ENCODE assay signal across 9 cellular contexts in the genomic region with DNA sequence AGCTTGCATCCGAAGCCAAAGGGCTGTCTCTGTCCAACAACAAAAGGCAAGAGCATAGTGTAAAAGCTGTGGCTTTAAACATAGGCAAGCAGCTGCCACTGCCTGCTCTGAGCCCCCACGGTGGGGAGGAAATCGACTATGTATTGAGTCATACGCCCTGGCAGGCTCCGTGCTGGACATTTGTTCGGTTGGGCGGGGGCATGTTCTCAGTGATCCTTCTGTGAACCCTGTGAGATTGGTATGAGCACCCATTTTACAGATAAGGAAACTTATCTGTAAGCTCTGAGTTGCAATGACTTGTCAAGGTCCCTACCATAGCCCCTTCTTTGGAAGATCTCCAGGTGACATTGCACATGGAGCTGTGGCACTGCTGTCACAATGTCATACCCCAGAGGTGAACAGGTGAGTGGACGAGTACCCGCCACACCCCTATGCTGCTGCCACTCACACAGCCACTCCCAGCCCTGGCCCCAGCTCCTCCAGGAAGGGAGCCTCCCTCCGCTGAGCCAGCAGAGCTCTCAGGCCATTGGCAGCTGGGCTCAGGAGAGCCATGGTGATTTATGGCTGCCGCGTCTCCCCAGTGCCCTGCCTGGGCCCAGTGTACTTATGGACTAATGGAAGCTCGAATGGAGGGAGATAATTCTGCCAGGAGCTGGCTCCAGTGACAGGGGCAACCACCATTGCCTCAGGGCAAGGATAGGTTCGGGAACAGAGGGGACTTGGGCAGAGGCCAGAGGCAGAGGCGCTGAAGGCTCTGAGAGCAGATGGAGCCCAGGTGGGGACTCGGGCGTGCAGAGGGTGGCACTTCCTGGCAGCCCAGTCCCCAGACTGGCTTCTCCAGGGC. TPM values are rescaled to one million over a fixed set of nuclear protein-coding genes. Genes with fewer than 3 reads are reported as not detected.
DNase-seq lines count a peak whose midpoint lies in the region; ATAC-seq, FAIRE-seq and TF ChIP-seq lines count a peak whose summit lies in the region.
"Had no signal": no experiment of that assay in that cellular context is flagged by ENCODE, and none has a peak within 500 bp of the region (broad histone marks: within the 10 kb centered on the region; RNA-seq: fewer than 3 reads in every experiment).

No MANE protein-coding gene starts in this region.

- DNase-seq in EL, result peak; percentile 81
- DNase-seq in NCI-H2227 treated with DMSO at 0.1 percent for 48 hours (lab: John Stamatoyannopoulos, UW), result peak; percentile 19
- peak; percentile 51 for DNase-seq in epithelial cell of esophagus (ENCODE audit: low read depth)
- peak in 1 of 6 donors; percentile 46 for DNase-seq in pancreas
- DNase-seq in cerebellum (ENCODE audit: low spot score), result no peak
- DNase-seq in NK-92 treated with Interleukin-12 subunit alpha and Interleukin-12 subunit beta, amount 100 ng/mL, for 24 hours (lab: John Stamatoyannopoulos, UW), result no peak
- no peak for DNase-seq in activated T-helper 2 cell treated with anti-CD3 and anti-CD28 coated beads, Interferon-gamma antibody, Interleukin-2, Interleukin-4, amounts not matched to agents 10 μg/mL and 5 μg/mL and 100 μg/mL, durations not matched to agents 14 hours and 24 hours and 36 hours (ENCODE audit: low spot score)

- no peaks in the 10 kb centered on the region for H3K4me1 ChIP-seq in pancreas

- ATAC-seq in pancreas (peak in 3 of 4 donors; percentile 26 to 65 (median 45)), HG02973 (IDR thresholded peaks at IDR 0.05; ENCODE audit: unreplicated experiment) (no peak)
- ATAC-seq: GM12878 had no signal

- no peaks in the 10 kb centered on the region for H3K36me3 Mint-ChIP-seq in activated T-helper 2 cell treated with anti-CD3 and anti-CD28 coated beads, Interferon-gamma antibody, Interleukin-2, Interleukin-4, amounts not matched to agents 10 μg/mL and 5 μg/mL and 100 μg/mL, durations not matched to agents 14 hours and 24 hours and 36 hours (ENCODE audit: low read depth)

- H3K27me3 ChIP-seq in pancreas, result no peaks in the 10 kb centered on the region

- FAIRE-seq in pancreas (lab: Jason Lieb, UNC), result no peak
- FAIRE-seq: GM12878 had no signal

- intact Hi-C loops in pancreas (cut with DNase I), result no loop called here
- intact Hi-C loops in activated T-helper 2 cell treated with anti-CD3 and anti-CD28 coated beads, Interferon-gamma antibody, Interleukin-2, Interleukin-4, amounts not matched to agents 10 μg/mL and 5 μg/mL and 100 μg/mL, durations not matched to agents 14 hours and 24 hours and 36 hours (cut with micrococcal nuclease), result no loop called here

- no peak overlapping the region for H3K27ac ChIP-seq in pancreas

- H3K27ac Mint-ChIP-seq in activated T-helper 2 cell treated with anti-CD3 and anti-CD28 coated beads, Interferon-gamma antibody, Interleukin-2, Interleukin-4, amounts not matched to agents 10 μg/mL and 5 μg/mL and 100 μg/mL, durations not matched to agents 14 hours and 24 hours and 36 hours, result no peak overlapping the region

- H3K4me3 Mint-ChIP-seq in activated T-helper 2 cell treated with anti-CD3 and anti-CD28 coated beads, Interferon-gamma antibody, Interleukin-2, Interleukin-4, amounts not matched to agents 10 μg/mL and 5 μg/mL and 100 μg/mL, durations not matched to agents 14 hours and 24 hours and 36 hours (ENCODE audit: low read depth), result no peak overlapping the region

- no peaks in the 10 kb centered on the region for H3K9me3 ChIP-seq in pancreas

- 76 to 77% methylated on average over 17 of the region's 17 CpGs for WGBS in pancreas, 2 donors

- TF ChIP-seq CTCF in epithelial cell of esophagus (IDR thresholded peaks at IDR 0.05; ENCODE audit: insufficient read depth, low read depth, low read length, missing control alignments) (no peak), pancreas (IDR thresholded peaks at IDR 0.05) (no peak)

- H3K4me3 ChIP-seq in epithelial cell of esophagus (ENCODE audit: low read length) (no peak overlapping the region), pancreas (no peak overlapping the region)
- H3K4me3 ChIP-seq: GM12878 had no signal

- H3K9me3 Mint-ChIP-seq in activated T-helper 2 cell treated with anti-CD3 and anti-CD28 coated beads, Interferon-gamma antibody, Interleukin-2, Interleukin-4, amounts not matched to agents 10 μg/mL and 5 μg/mL and 100 μg/mL, durations not matched to agents 14 hours and 24 hours and 36 hours, result no peaks in the 10 kb centered on the region

- no peaks in the 10 kb centered on the region for H3K4me1 Mint-ChIP-seq in activated T-helper 2 cell treated with anti-CD3 and anti-CD28 coated beads, Interferon-gamma antibody, Interleukin-2, Interleukin-4, amounts not matched to agents 10 μg/mL and 5 μg/mL and 100 μg/mL, durations not matched to agents 14 hours and 24 hours and 36 hours (ENCODE audit: low read depth)

- no peaks in the 10 kb centered on the region for H3K36me3 ChIP-seq in pancreas

- H3K27me3 Mint-ChIP-seq in activated T-helper 2 cell treated with anti-CD3 and anti-CD28 coated beads, Interferon-gamma antibody, Interleukin-2, Interleukin-4, amounts not matched to agents 10 μg/mL and 5 μg/mL and 100 μg/mL, durations not matched to agents 14 hours and 24 hours and 36 hours (ENCODE audit: low read depth), result no peaks in the 10 kb centered on the region

RNA-seq across cellular contexts. Expression of a gene that starts 43.7 kb away (rescaled TPM):
- total RNA-seq in pancreas (1 to 10 TPM; 2.8 to 7.7 (median 4.4) TPM), cerebellum (10.7 TPM)
- polyA plus RNA-seq in pancreas, result 1 to 10 TPM; 2.4 to 4.8 TPM
- total RNA-seq in activated T-helper 2 cell treated with anti-CD3 and anti-CD28 coated beads, Interferon-gamma antibody, Interleukin-2, Interleukin-4, amounts not matched to agents 10 μg/mL and 5 μg/mL and 100 μg/mL, durations not matched to agents 14 hours and 24 hours and 36 hours, result 0.07 TPM in 1 of 2 replicates, not detected in the other

Comparison
In these comparisons a context has a peak if more than half of its experiments do, and no peak if none do; other contexts are left out.
1. DNase-seq: peak in EL (single experiment), NCI-H2227 treated with DMSO at 0.1 percent for 48 hours (single experiment) and epithelial cell of esophagus (single experiment); none in cerebellum (single experiment), NK-92 treated with Interleukin-12 subunit alpha and Interleukin-12 subunit beta, amount 100 ng/mL, for 24 hours (single experiment) and activated T-helper 2 cell treated with anti-CD3 and anti-CD28 coated beads, Interferon-gamma antibody, Interleukin-2, Interleukin-4, amounts not matched to agents 10 μg/mL and 5 μg/mL and 100 μg/mL, durations not matched to agents 14 hours and 24 hours and 36 hours (single experiment).